Comparison of ENCODE assay signal across 8 cellular contexts in the genomic region with DNA sequence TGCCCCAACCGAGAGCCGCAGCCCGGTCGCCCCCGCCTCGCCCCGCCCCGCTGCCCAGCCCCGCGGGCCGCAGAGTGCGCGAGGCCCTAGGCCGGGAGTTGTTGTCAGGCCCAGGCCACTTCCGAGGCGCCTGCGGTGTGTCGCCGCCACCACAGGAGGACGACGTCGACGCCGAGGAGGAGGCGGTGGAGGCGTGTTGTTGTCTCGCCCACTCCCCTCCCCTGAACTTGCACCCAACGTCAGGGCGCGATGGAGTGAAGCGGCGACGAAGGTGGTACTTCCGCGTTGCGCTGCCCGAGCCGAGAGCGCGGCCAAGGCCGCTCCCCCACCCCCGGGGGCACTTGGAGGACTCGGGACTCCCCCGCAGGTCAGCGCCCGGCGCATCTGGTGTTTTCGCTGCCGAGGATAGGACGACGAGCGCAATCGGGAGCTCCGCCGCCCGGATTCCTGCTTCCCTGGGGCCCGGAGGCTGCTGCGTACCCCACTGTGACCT. TPM values are rescaled to one million over a fixed set of nuclear protein-coding genes. Genes with fewer than 3 reads are reported as not detected.
DNase-seq lines count a peak whose midpoint lies in the region; ATAC-seq and TF ChIP-seq lines count a peak whose summit lies in the region.

A gene (plus strand): TSS at position 277 of the 493 bp plus-strand sequence. CDS start 386 bp downstream, outside the sequence.

- H3K9me3 ChIP-seq in PC-3 (ENCODE audit: low read length) (no peaks in the 10 kb centered on the region), esophagus (ENCODE audit: control insufficient read depth in 2 of 2, insufficient read depth in 1 of 2, low read depth in 1 of 2, low read length in 1 of 2) (no peaks in the 10 kb centered on the region), muscle layer of duodenum (ENCODE audit: control insufficient read depth in 1 of 2, low read length in 2 of 2) (no peaks in the 10 kb centered on the region)

- no peaks in the 10 kb centered on the region for H3K9me2 ChIP-seq in PC-3 (replicated peaks; ENCODE audit: low read length)

- H3K27ac ChIP-seq in HL-60 (replicated peaks) (peak within 1 kb of the TSS; percentile 99), PC-3 (ENCODE audit: low read length) (peak within 1 kb of the TSS; percentile 77), esophagus (ENCODE audit: low read depth in 2 of 2, low read length in 1 of 2) (peak within 1 kb of the TSS; percentile 100), muscle layer of duodenum (ENCODE audit: low read length) (peak within 1 kb of the TSS; percentile 98)

- intact Hi-C loops in PC-3 (cut with micrococcal nuclease) = loop anchor here (2.0 to 5.0 kb wide), 4 partner anchors 52 to 328 kb away; a partner anchor contains a TSS

- peaks cover 56% of the 10 kb centered on the region for H3K79me2 ChIP-seq in PC-3 (ENCODE audit: low read length)

- H3K27me3 ChIP-seq in HL-60 (ENCODE audit: insufficient read depth, poor library complexity, severe bottlenecking) = no peaks in the 10 kb centered on the region
- H3K27me3 ChIP-seq in PC-3 (ENCODE audit: low read length) = no peaks in the 10 kb centered on the region
- no peaks in the 10 kb centered on the region for H3K27me3 ChIP-seq in esophagus (ENCODE audit: control insufficient read depth in 1 of 2, insufficient read depth in 2 of 2, low read length in 2 of 2)
- H3K27me3 ChIP-seq in muscle layer of duodenum (ENCODE audit: low read depth, low read length) = no peaks in the 10 kb centered on the region

- DNase-seq in COLO829 (ENCODE audit: low spot score) (peak; percentile 60), HL-60 (ENCODE audit: low read depth in 1 of 2, low spot score in 1 of 2) (peak; percentile 80 to 92), PC-3 (peak; percentile 70), activated T-cell treated with anti-CD3 and anti-CD28 coated beads for 48 hours (ENCODE audit: low read depth) (peak; percentile 78)
- DNase-seq in stimulated activated CD8-positive, alpha-beta memory T cell treated with anti-CD3 and anti-CD28 coated beads, Interleukin-7, amount 100 ng/mL, for 4 hours (ENCODE audit: low read depth in 2 of 2) = peak; percentile 84 to 89

- no peak for TF ChIP-seq CTCF in HL-60 (IDR thresholded peaks at IDR 0.05; ENCODE audit: insufficient read depth, low read length)
- TF ChIP-seq CTCF in PC-3 (conservative IDR thresholded peaks at IDR 0.05; ENCODE audit: low read depth, low read length) = no peak

- peaks cover 36% of the 10 kb centered on the region for H4K20me1 ChIP-seq in PC-3 (ENCODE audit: low read length)

- H3F3A ChIP-seq in PC-3 (ENCODE audit: low read length, unreplicated experiment) = no peaks in the 10 kb centered on the region

- POLR2A ChIA-PET in PC-3 (lab: Charles Lee; ENCODE audit: unreplicated experiment) = interaction anchor here (0.7 kb wide), 1 partner anchor 101 kb away, joined by 4 read pairs; no protein-coding TSS in a partner anchor

- H3K4me3 ChIP-seq in HL-60 (replicated peaks; ENCODE audit: insufficient read depth, low read length) (peak within 1 kb of the TSS; percentile 69), PC-3 (ENCODE audit: low read length) (peak within 1 kb of the TSS; percentile 92), esophagus (ENCODE audit: low read depth in 1 of 2, low read length in 2 of 2) (peak within 1 kb of the TSS; percentile 82 to 98), muscle layer of duodenum (ENCODE audit: low read depth in 1 of 2, low read length in 2 of 2) (peak within 1 kb of the TSS; percentile 90 to 92)

- H2AFZ ChIP-seq in PC-3 (ENCODE audit: low read length) = peak within 1 kb of the TSS; percentile 76

- peak; percentile 34 for ATAC-seq in GM19463 (IDR thresholded peaks at IDR 0.05; ENCODE audit: unreplicated experiment)
- peak; percentile 51 for ATAC-seq in PC-3

- 0 to 1% methylated on average over 47 to 58 of the region's 58 CpGs for WGBS in esophagus, 2 donors

- H3K4me1 ChIP-seq in PC-3 (ENCODE audit: insufficient read depth, low read length) (peaks cover 15% of the 10 kb centered on the region), esophagus (ENCODE audit: control insufficient read depth in 2 of 2, insufficient read depth in 2 of 2, low read length in 1 of 2) (no peaks in the 10 kb centered on the region), muscle layer of duodenum (ENCODE audit: control insufficient read depth in 1 of 2, insufficient read depth in 2 of 2, low read length in 2 of 2) (peaks cover 9 to 19% of the 10 kb centered on the region in 2 donors)

- H3K9ac ChIP-seq in PC-3 (ENCODE audit: low read length) = peak within 1 kb of the TSS; percentile 96

- BruUV-seq in PC-3 (replicated peaks; lab: Mats Ljungman, UMichigan) = no TSS peak

- H3K36me3 ChIP-seq in PC-3 (ENCODE audit: low read depth, low read length) (no peaks in the 10 kb centered on the region), esophagus (ENCODE audit: control insufficient read depth in 2 of 2, insufficient read depth in 2 of 2, low read length in 1 of 2) (no peaks in the 10 kb centered on the region), muscle layer of duodenum (ENCODE audit: control insufficient read depth in 1 of 2, insufficient read depth in 2 of 2, low read length in 2 of 2) (peaks cover 0 to 8% of the 10 kb centered on the region in 2 donors)

- CTCF ChIA-PET in PC-3 (lab: Charles Lee) = no interaction called here

- peak within 1 kb of the TSS; percentile 93 for H3K4me2 ChIP-seq in PC-3 (ENCODE audit: low read length)

RNA-seq across cellular contexts. Expression of the gene that starts here (rescaled TPM):
- 34.9 and 37.1 TPM in 2 replicates for total RNA-seq in PC-3 (2014; rRNA removed)
- polyA plus RNA-seq in esophagus = 10 to 100 TPM; 17.1 to 23.4 TPM

Comparison
In these comparisons a context has a peak if more than half of its experiments do, and no peak if none do; other contexts are left out.
1. Peak in every context shown above with its lines: DNase-seq, ATAC-seq, H3K4me3 ChIP-seq and H3K27ac ChIP-seq.